ENCODE assay signal across 10 cellular contexts in genomic region chr1:70222716-70223235, GRCh38. TPM values are rescaled to one million over a fixed set of nuclear protein-coding genes. Genes with fewer than 3 reads are reported as not detected.
DNase-seq lines count a peak whose midpoint lies in the region; ATAC-seq and TF ChIP-seq lines count a peak whose summit lies in the region.
"Had no signal": no experiment of that assay in that cellular context is flagged by ENCODE, and none has a peak within 500 bp of the region (broad histone marks: within the 10 kb centered on the region; RNA-seq: fewer than 3 reads in every experiment).

No MANE protein-coding gene starts in this region.

- ATAC-seq in activated CD8-positive, alpha-beta memory T cell treated with anti-CD3 and anti-CD28 coated beads, Interleukin-2, amount 10 ng/mL, durations not matched to agents 7 days and 5 days, result no peak
- ATAC-seq in activated naive CD4-positive, alpha-beta T cell treated with anti-CD3 and anti-CD28 coated beads, Interleukin-2, amount 50 U/mL, for 72 hours, result no peak
- no peak for ATAC-seq in HG03135 (IDR thresholded peaks at IDR 0.05; ENCODE audit: unreplicated experiment)

- peak overlapping the region; percentile 94 for H3K27ac Mint-ChIP-seq in activated CD8-positive, alpha-beta memory T cell treated with anti-CD3 and anti-CD28 coated beads, Interleukin-2, amount 10 ng/mL, durations not matched to agents 7 days and 5 days
- peak overlapping the region; percentile 52 to 99 for H3K27ac Mint-ChIP-seq in activated naive CD4-positive, alpha-beta T cell treated with anti-CD3 and anti-CD28 coated beads, Interleukin-2, amount 50 U/mL, for 72 hours

- H3K9ac ChIP-seq in iPS-20b (ENCODE audit: low read depth, low read length), result peak overlapping the region; percentile 96; the same call in 1 of the 2 replicates

- H3K36me3 Mint-ChIP-seq in activated CD8-positive, alpha-beta memory T cell treated with anti-CD3 and anti-CD28 coated beads, Interleukin-2, amount 10 ng/mL, durations not matched to agents 7 days and 5 days, result peaks cover 35% of the 10 kb centered on the region
- peaks cover 24 to 31% of the 10 kb centered on the region in 2 donors for H3K36me3 Mint-ChIP-seq in activated naive CD4-positive, alpha-beta T cell treated with anti-CD3 and anti-CD28 coated beads, Interleukin-2, amount 50 U/mL, for 72 hours

- H3K9me3 Mint-ChIP-seq in activated CD8-positive, alpha-beta memory T cell treated with anti-CD3 and anti-CD28 coated beads, Interleukin-2, amount 10 ng/mL, durations not matched to agents 7 days and 5 days (ENCODE audit: low read depth), result no peaks in the 10 kb centered on the region
- H3K9me3 Mint-ChIP-seq in activated naive CD4-positive, alpha-beta T cell treated with anti-CD3 and anti-CD28 coated beads, Interleukin-2, amount 50 U/mL, for 72 hours, result no peaks in the 10 kb centered on the region

- CTCF ChIA-PET in activated CD8-positive, alpha-beta memory T cell treated with anti-CD3 and anti-CD28 coated beads, Interleukin-2, amount 10 ng/mL, durations not matched to agents 7 days and 5 days (lab: Charles Lee), result interaction anchor here (0.8 to 2.8 kb wide), 2 partner anchors 14 to 16 kb away, joined by 3 to 18 read pairs; no protein-coding TSS in a partner anchor

- 24% methylated on average over 3 of the region's 3 CpGs for WGBS in suprapubic skin

- no peak for TF ChIP-seq CTCF in suprapubic skin (IDR thresholded peaks at IDR 0.05)

- H3K4me3 ChIP-seq in iPS-20b (ENCODE audit: low read length) (peak overlapping the region; percentile 95), suprapubic skin (peak overlapping the region; percentile 66)

- H3K4me3 Mint-ChIP-seq in activated CD8-positive, alpha-beta memory T cell treated with anti-CD3 and anti-CD28 coated beads, Interleukin-2, amount 10 ng/mL, durations not matched to agents 7 days and 5 days, result peak overlapping the region; percentile 88

- peaks cover 52% of the 10 kb centered on the region for H3K36me3 ChIP-seq in iPS-20b (ENCODE audit: insufficient read depth, low read depth, low read length)
- H3K36me3 ChIP-seq in suprapubic skin, result peaks cover 7% of the 10 kb centered on the region

- H3K9me3 ChIP-seq in iPS-20b (ENCODE audit: insufficient read depth, low read depth, low read length), result no peaks in the 10 kb centered on the region
- no peaks in the 10 kb centered on the region for H3K9me3 ChIP-seq in suprapubic skin

- H3K27ac ChIP-seq in iPS-20b (ENCODE audit: low read length) (no peak overlapping the region), suprapubic skin (peak overlapping the region; percentile 97)

- DNase-seq in activated CD8-positive, alpha-beta memory T cell treated with anti-CD3 and anti-CD28 coated beads, Interleukin-2, amount 10 ng/mL, durations not matched to agents 7 days and 5 days, result no peak
- no peak for DNase-seq in activated CD8-positive, alpha-beta memory T cell treated with anti-CD3 and anti-CD28 coated beads for 24 hours
- DNase-seq in activated naive CD4-positive, alpha-beta T cell treated with anti-CD3 and anti-CD28 coated beads, Interleukin-2, amount 50 U/mL, for 72 hours (ENCODE audit: low spot score in 2 of 2), result no peak
- DNase-seq in suprapubic skin (ENCODE audit: low spot score in 2 of 2) (no peak), NCI-H446 treated with DMSO at 0.1 percent for 48 hours (lab: John Stamatoyannopoulos, UW) (no peak), NCI-H187 treated with DMSO at 0.1 percent for 48 hours (lab: John Stamatoyannopoulos, UW) (no peak)
- DNase-seq: DMS 273 treated with DMSO at 0.1 percent for 48 hours, T-helper 9 cell had no signal

- no peaks in the 10 kb centered on the region for H3K27me3 Mint-ChIP-seq in activated CD8-positive, alpha-beta memory T cell treated with anti-CD3 and anti-CD28 coated beads, Interleukin-2, amount 10 ng/mL, durations not matched to agents 7 days and 5 days

- no peak for TF ChIP-seq EP300 in suprapubic skin (IDR thresholded peaks at IDR 0.05)

- H3K27me3 ChIP-seq in iPS-20b (ENCODE audit: insufficient read depth, low read length) (no peaks in the 10 kb centered on the region), suprapubic skin (no peaks in the 10 kb centered on the region)

- TF ChIP-seq POLR2A in suprapubic skin (IDR thresholded peaks at IDR 0.05), result no peak

- peaks cover 53% of the 10 kb centered on the region for H3K4me1 Mint-ChIP-seq in activated CD8-positive, alpha-beta memory T cell treated with anti-CD3 and anti-CD28 coated beads, Interleukin-2, amount 10 ng/mL, durations not matched to agents 7 days and 5 days

- peaks cover 7% of the 10 kb centered on the region; the same call in 1 of the 2 replicates for H3K4me1 ChIP-seq in iPS-20b (ENCODE audit: insufficient read depth, low read length)
- H3K4me1 ChIP-seq in suprapubic skin, result peaks cover 53% of the 10 kb centered on the region

RNA-seq across cellular contexts. Expression of gene SRSF11, which starts 1.6 kb away (rescaled TPM):
- total RNA-seq in activated CD8-positive, alpha-beta memory T cell treated with anti-CD3 and anti-CD28 coated beads, Interleukin-2, amount 10 ng/mL, durations not matched to agents 7 days and 5 days, result 100 to 1,000 TPM; 190 to 196 TPM
- 100 to 1,000 TPM; 205 to 208 TPM for total RNA-seq in activated naive CD4-positive, alpha-beta T cell treated with anti-CD3 and anti-CD28 coated beads, Interleukin-2, amount 50 U/mL, for 72 hours
- total RNA-seq in suprapubic skin, result 100 to 1,000 TPM; 104 to 419 (median 110) TPM

RNA-seq across cellular contexts. Expression of gene LRRC40, which starts 17.4 kb away (rescaled TPM):
- 10 to 100 TPM; 17.9 to 20.9 TPM for total RNA-seq in activated CD8-positive, alpha-beta memory T cell treated with anti-CD3 and anti-CD28 coated beads, Interleukin-2, amount 10 ng/mL, durations not matched to agents 7 days and 5 days
- 10 to 100 TPM; 24.3 to 25.5 TPM for total RNA-seq in activated naive CD4-positive, alpha-beta T cell treated with anti-CD3 and anti-CD28 coated beads, Interleukin-2, amount 50 U/mL, for 72 hours
- 10 to 100 TPM in 2 of 4 donors, 1 to 10 TPM in 2; 8.6 to 14.4 (median 10.4) TPM for total RNA-seq in suprapubic skin
